ENCODE assay signal across 8 cellular contexts in the genomic region with DNA sequence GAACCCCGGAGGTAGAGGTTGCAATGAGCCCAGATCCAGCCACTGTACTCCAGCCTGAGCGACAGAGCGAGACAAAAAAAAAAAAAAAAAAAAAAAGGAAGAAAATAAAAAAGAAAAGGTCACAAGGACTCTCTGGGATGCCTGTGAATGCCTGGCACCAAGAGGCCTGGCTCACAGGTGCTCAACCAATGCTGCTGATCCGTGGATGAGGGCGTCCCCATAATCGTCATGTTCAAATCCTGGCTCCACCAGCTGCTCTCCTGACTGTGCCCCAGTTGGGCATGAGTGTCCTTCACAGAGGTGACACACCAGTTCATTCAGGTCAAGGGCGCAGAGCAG. TPM values are rescaled to one million over a fixed set of nuclear protein-coding genes. Genes with fewer than 3 reads are reported as not detected.
DNase-seq lines count a peak whose midpoint lies in the region; ATAC-seq, FAIRE-seq and TF ChIP-seq lines count a peak whose summit lies in the region.

No MANE protein-coding gene starts in this region.

- H3K9me3 ChIP-seq in A673 (ENCODE audit: low read depth, low read length, poor library complexity, severe bottlenecking) (no peaks in the 10 kb centered on the region), HCT116 (ENCODE audit: control insufficient read depth in 1 of 2, insufficient read depth in 1 of 2, low read depth in 1 of 2, low read length in 2 of 2) (no peaks in the 10 kb centered on the region), K562 (replicated peaks; ENCODE audit: control insufficient read depth, insufficient read depth, low read depth, low read length) (no peaks in the 10 kb centered on the region), muscle layer of colon (ENCODE audit: low read length) (no peaks in the 10 kb centered on the region)

- H3K79me2 ChIP-seq in HCT116 (ENCODE audit: insufficient read depth, low read length) (peaks cover 7% of the 10 kb centered on the region; the same call in 1 of the 2 replicates), K562 (ENCODE audit: control insufficient read depth, insufficient read depth, low read length) (peaks cover 18% of the 10 kb centered on the region)

- 48% methylated on average over 5 of the region's 7 CpGs for WGBS in K562 (ENCODE audit: insufficient coverage, low coverage, missing lambda C conversion rate)

- DNase-seq in A673 (ENCODE audit: low spot score): peak; percentile 35
- no peak for DNase-seq in HCT116 (ENCODE audit: low read depth, low spot score)
- DNase-seq in K562 (ENCODE audit: extremely low read depth in 1 of 4, low spot score in 3 of 4): no peak
- no peak for DNase-seq in NCI-H774 (lab: John Stamatoyannopoulos, UW)
- no peak for DNase-seq in globus pallidus (ENCODE audit: low spot score)
- no peak for DNase-seq in stimulated activated CD4-positive, alpha-beta T cell treated with anti-CD3 and anti-CD28 coated beads, Interleukin-4, amount 100 ng/mL, for 24 hours

- FAIRE-seq in K562 (lab: Jason Lieb, UNC): no peak

- TF ChIP-seq CTCF in A673 (conservative IDR thresholded peaks at IDR 0.05; ENCODE audit: low read depth, low read length) (no peak), HCT116 (IDR thresholded peaks at IDR 0.05 in 2 of 3, conservative IDR thresholded peaks at IDR 0.05 in 1 of 3; ENCODE audit: borderline replicate concordance in 1 of 3, insufficient read depth in 1 of 3, low read depth in 2 of 3, low read length in 2 of 3) (no peak), K562 (IDR thresholded peaks at IDR 0.05 in 2 of 3, conservative IDR thresholded peaks at IDR 0.05 in 1 of 3; ENCODE audit: insufficient read depth in 2 of 3, low read depth in 1 of 3, low read length in 3 of 3) (no peak)

- RAD21 ChIA-PET in HCT116 (lab: Charles Lee; ENCODE audit: low non-redundant PET in 1 of 2, low total read pairs in 2 of 2, uncharacterized antibody in 2 of 2, unreplicated experiment in 2 of 2): no interaction called here

- H3K36me3 ChIP-seq in A673 (ENCODE audit: insufficient read depth, low read length, poor library complexity, severe bottlenecking): no peaks in the 10 kb centered on the region
- no peaks in the 10 kb centered on the region for H3K36me3 ChIP-seq in HCT116 (ENCODE audit: control insufficient read depth in 1 of 2, insufficient read depth in 2 of 2, low read length in 2 of 2)
- H3K36me3 ChIP-seq in K562 (ENCODE audit: control insufficient read depth, insufficient read depth, low read length): peaks cover 8% of the 10 kb centered on the region; the same call in 1 of the 3 replicates
- peaks cover 8% of the 10 kb centered on the region for H3K36me3 ChIP-seq in muscle layer of colon (ENCODE audit: insufficient read depth, low read length)

- H3K9me1 ChIP-seq in K562 (ENCODE audit: control insufficient read depth, insufficient read depth, low read length): no peaks in the 10 kb centered on the region

- peak overlapping the region; percentile 58 for H2AFZ ChIP-seq in HCT116 (ENCODE audit: low read depth, low read length, poor library complexity, severe bottlenecking)
- peak overlapping the region; percentile 72 for H2AFZ ChIP-seq in K562 (ENCODE audit: low read depth, low read length)

- ATAC-seq in HCT116 (peak; percentile 27), K562 (no peak), GM18907 (IDR thresholded peaks at IDR 0.05; ENCODE audit: unreplicated experiment) (no peak)

- H3K27ac ChIP-seq in A673 (ENCODE audit: low read depth, low read length, poor library complexity, severe bottlenecking) (no peak overlapping the region), HCT116 (ENCODE audit: low read depth, low read length) (peak overlapping the region; percentile 81), K562 (ENCODE audit: extremely low read depth, low read depth, low read length) (peak overlapping the region; percentile 53; the same call in 1 of the 3 replicates), muscle layer of colon (ENCODE audit: low read depth, low read length) (peak overlapping the region; percentile 86)

- CTCF ChIA-PET in A673 (lab: Charles Lee) (interaction anchor here (0.5 kb wide), 1 partner anchor 1890 kb away, joined by 8 read pairs; no protein-coding TSS in a partner anchor), HCT116 (lab: Charles Lee) (interaction anchor here (1.1 kb wide), 1 partner anchor 14 kb away, joined by 3 read pairs; no protein-coding TSS in a partner anchor), K562 (lab: Yijun Ruan, JAX; ENCODE audit: low intra/inter-chr PET ratio) (no interaction called here)

- POLR2A ChIA-PET in A673 (lab: Charles Lee; ENCODE audit: low non-redundant PET) (no interaction called here), HCT116 (lab: Charles Lee) (no interaction called here), K562 (lab: Yijun Ruan, JAX) (interaction anchor here (0.6 to 1.2 kb wide), 3 partner anchors 13 to 496 kb away, joined by 3 to 4 read pairs (median 3); no protein-coding TSS in a partner anchor)

- H3K9ac ChIP-seq in HCT116 (ENCODE audit: low read length) (peak overlapping the region; percentile 73), K562 (ENCODE audit: insufficient read depth in 1 of 2, low read depth in 2 of 2, low read length in 2 of 2) (peak overlapping the region in 1 of 2 experiments; percentile 37; a peak in 1 of 4 replicates), muscle layer of colon (ENCODE audit: low read length) (no peak overlapping the region)

- peaks cover 17% of the 10 kb centered on the region for H3K4me1 ChIP-seq in A673 (ENCODE audit: insufficient read depth, low read length, poor library complexity, severe bottlenecking)
- peaks cover 44 to 58% of the 10 kb centered on the region in 2 experiments for H3K4me1 ChIP-seq in HCT116 (ENCODE audit: control insufficient read depth in 1 of 2, insufficient read depth in 2 of 2, low read length in 2 of 2)
- peaks cover 20 to 86% of the 10 kb centered on the region in 2 experiments for H3K4me1 ChIP-seq in K562 (replicated peaks in 1 of 2; ENCODE audit: control insufficient read depth in 2 of 2, insufficient read depth in 2 of 2, low read length in 2 of 2)
- H3K4me1 ChIP-seq in muscle layer of colon (ENCODE audit: insufficient read depth, low read length): peaks cover 49% of the 10 kb centered on the region

- BruUV-seq in A673 (replicated peaks; lab: Mats Ljungman, UMichigan) (no TSS peak), HCT116 (replicated peaks; lab: Mats Ljungman, UMichigan) (no TSS peak), K562 (replicated peaks; lab: Mats Ljungman, UMichigan) (no TSS peak)

- peak overlapping the region; percentile 60 for H3K4me3 ChIP-seq in A673 (ENCODE audit: low read depth, low read length, poor library complexity, severe bottlenecking)
- peak overlapping the region; percentile 74 to 84 for H3K4me3 ChIP-seq in HCT116 (replicated peaks in 1 of 2; ENCODE audit: low read depth in 1 of 2, low read length in 2 of 2)
- no peak overlapping the region for H3K4me3 ChIP-seq in K562
- no peak overlapping the region for H3K4me3 ChIP-seq in muscle layer of colon (ENCODE audit: low read depth in 1 of 2, low read length in 2 of 2)

- H4K20me1 ChIP-seq in HCT116 (ENCODE audit: insufficient read depth) (peaks cover 7% of the 10 kb centered on the region; the same call in 1 of the 2 replicates), K562 (replicated peaks; ENCODE audit: control insufficient read depth, insufficient read depth, low read length) (no peaks in the 10 kb centered on the region; the same call in 1 of the 2 replicates)

- intact Hi-C loops in A673 (cut with micrococcal nuclease; ENCODE audit: unreplicated experiment): no loop called here
- intact Hi-C loops in HCT116 (cut with micrococcal nuclease): loop anchor here (1.0 kb wide), 1 partner anchor 53 kb away; no protein-coding TSS in a partner anchor
- intact Hi-C loops in K562 (cut with micrococcal nuclease): no loop called here

- TF ChIP-seq POLR2A in HCT116 (IDR thresholded peaks at IDR 0.05; ENCODE audit: borderline replicate concordance, extremely low read depth, insufficient read depth, insufficient read length) (no peak), K562 (conservative IDR thresholded peaks at IDR 0.05) (no peak)

- in situ Hi-C loops in K562 (cut with MboI): no loop called here

- TF ChIP-seq EP300 in K562 (IDR thresholded peaks at IDR 0.05; ENCODE audit: low read length): no peak

- H3K4me2 ChIP-seq in HCT116 (ENCODE audit: low read length): peak overlapping the region; percentile 96
- peak overlapping the region; percentile 81; the same call in 1 of the 2 replicates for H3K4me2 ChIP-seq in K562 (ENCODE audit: insufficient read depth, low read length)

- H3K27me3 ChIP-seq in A673 (replicated peaks; ENCODE audit: insufficient read depth, low read depth, low read length, poor library complexity) (no peaks in the 10 kb centered on the region), HCT116 (ENCODE audit: insufficient read depth, low read length) (no peaks in the 10 kb centered on the region), K562 (ENCODE audit: control insufficient read depth in 2 of 2, insufficient read depth in 2 of 2, low read length in 2 of 2) (no peaks in the 10 kb centered on the region), muscle layer of colon (ENCODE audit: control insufficient read depth in 1 of 2, insufficient read depth in 2 of 2, low read length in 2 of 2) (no peaks in the 10 kb centered on the region)

- no peaks in the 10 kb centered on the region for H3K9me2 ChIP-seq in HCT116 (ENCODE audit: insufficient read depth)

- no peak for TF ChIP-seq RAD21 in HCT116 (IDR thresholded peaks at IDR 0.05; ENCODE audit: low read depth)
- no peak for TF ChIP-seq RAD21 in K562 (CRISPR knock-in tag; conservative IDR thresholded peaks at IDR 0.05 in 1 of 2, IDR thresholded peaks at IDR 0.05 in 1 of 2)

RNA-seq across cellular contexts. Expression of a gene that starts 0.6 kb away (rescaled TPM):
- total RNA-seq in A673 (2021) (22.7 TPM in 2 replicates), HCT116 (2021; ENCODE audit: unreplicated experiment) (29.4 TPM), K562 (2014; rRNA removed) (7.0 and 9.5 TPM in 2 replicates), K562 (2014; rRNA removed; fragmentation: Illumina TruSeq; extraction: Trizol) (1.3 and 1.5 TPM in 2 replicates), K562 (2015; rRNA removed; fragmentation: Illumina TruSeq; extraction: Trizol) (4.8 and 5.4 TPM in 2 replicates), K562 (2021) (19.7 and 21.4 TPM in 2 replicates)
- polyA plus RNA-seq in HCT116 (2012): 21.6 and 22.7 TPM in 2 replicates
- total RNA-seq in K562 (2011; cell fraction: chromatin; rRNA removed; ENCODE audit: low replicate concordance): 22.3 and 60.1 TPM in 2 replicates
- 28.4 and 30.7 TPM in 2 replicates for total RNA-seq in K562 (2011; cell fraction: nucleolus; rRNA removed)
- total RNA-seq in K562 (2011; cell fraction: nucleoplasm; rRNA removed): 27.4 and 41.5 TPM in 2 replicates
- polyA plus RNA-seq in K562 (2011; rRNA removed) (3.2 and 5.1 TPM in 2 replicates), K562 (2014; fragmentation: Illumina TruSeq; extraction: Trizol) (2.4 and 6.6 TPM in 2 replicates), K562 (2014; fragmentation: Nextera tagmentation; extraction: Ambion mirVana) (under 1 TPM; 0.56 to 0.94 TPM), K562 (2014; rRNA removed) (14.3 and 17.2 TPM in 2 replicates)
- polyA plus RNA-seq in K562 (2011; cell fraction: cytosol; rRNA removed): 4.3 and 19.2 TPM in 2 replicates
- 22.5 and 43.5 TPM in 2 replicates for polyA plus RNA-seq in K562 (2011; cell fraction: nucleus; rRNA removed)
- polyA plus RNA-seq in K562 (2012): 8.3 and 13.9 TPM in 2 replicates
- polyA minus RNA-seq in K562 (2011; rRNA and poly(A)+ RNA removed): 0.66 and 3.1 TPM in 2 replicates
- polyA minus RNA-seq in K562 (2011; cell fraction: cytosol; rRNA and poly(A)+ RNA removed): 6.4 and 6.5 TPM in 2 replicates
- polyA minus RNA-seq in K562 (2011; cell fraction: nucleus; rRNA and poly(A)+ RNA removed): 9.4 and 9.8 TPM in 2 replicates

RNA-seq across cellular contexts. Expression of a gene that starts 9.7 kb away (rescaled TPM):
- total RNA-seq in A673 (2021) (0.68 TPM in 1 of 2 replicates, not detected in the other), HCT116 (2021; ENCODE audit: unreplicated experiment) (0.96 TPM), K562 (2014; rRNA removed) (0.53 and 0.95 TPM in 2 replicates), K562 (2014; rRNA removed; fragmentation: Illumina TruSeq; extraction: Trizol) (0.25 TPM in 1 of 2 replicates, not detected in the other), K562 (2015; rRNA removed; fragmentation: Illumina TruSeq; extraction: Trizol) (not detected in 2 replicates), K562 (2021) (0.49 and 0.60 TPM in 2 replicates)
- polyA plus RNA-seq in HCT116 (2012): 0.70 and 0.73 TPM in 2 replicates
- total RNA-seq in K562 (2011; cell fraction: chromatin; rRNA removed; ENCODE audit: low replicate concordance): 1.7 TPM in 1 of 2 replicates, not detected in the other
- total RNA-seq in K562 (2011; cell fraction: nucleolus; rRNA removed): 1.3 and 1.6 TPM in 2 replicates
- total RNA-seq in K562 (2011; cell fraction: nucleoplasm; rRNA removed): 0.95 and 1.1 TPM in 2 replicates
- polyA plus RNA-seq in K562 (2011; rRNA removed) (0.37 and 0.40 TPM in 2 replicates), K562 (2014; fragmentation: Illumina TruSeq; extraction: Trizol) (not detected in 2 replicates), K562 (2014; fragmentation: Nextera tagmentation; extraction: Ambion mirVana) (under 1 TPM in 1 of 2 experiments, not detected in 1; 0.17 TPM), K562 (2014; rRNA removed) (0.54 and 1.2 TPM in 2 replicates)
- polyA plus RNA-seq in K562 (2011; cell fraction: cytosol; rRNA removed): 0.10 and 2.2 TPM in 2 replicates
- polyA plus RNA-seq in K562 (2011; cell fraction: nucleus; rRNA removed): 0.86 and 3.9 TPM in 2 replicates
- polyA plus RNA-seq in K562 (2012): 0.29 and 0.35 TPM in 2 replicates
- polyA minus RNA-seq in K562 (2011; rRNA and poly(A)+ RNA removed): not detected in 2 replicates
- polyA minus RNA-seq in K562 (2011; cell fraction: cytosol; rRNA and poly(A)+ RNA removed): not detected in 2 replicates
- 0.67 TPM in 1 of 2 replicates, not detected in the other for polyA minus RNA-seq in K562 (2011; cell fraction: nucleus; rRNA and poly(A)+ RNA removed)

RNA-seq across cellular contexts. Expression of a gene that starts 37.7 kb away (rescaled TPM):
- total RNA-seq in A673 (2021) (348 and 358 TPM in 2 replicates), HCT116 (2021; ENCODE audit: unreplicated experiment) (335 TPM), K562 (2014; rRNA removed) (283 and 302 TPM in 2 replicates), K562 (2014; rRNA removed; fragmentation: Illumina TruSeq; extraction: Trizol) (131 and 132 TPM in 2 replicates), K562 (2015; rRNA removed; fragmentation: Illumina TruSeq; extraction: Trizol) (172 and 181 TPM in 2 replicates), K562 (2021) (233 and 254 TPM in 2 replicates)
- polyA plus RNA-seq in HCT116 (2012): 335 and 364 TPM in 2 replicates
- 290 and 407 TPM in 2 replicates for total RNA-seq in K562 (2011; cell fraction: chromatin; rRNA removed; ENCODE audit: low replicate concordance)
- 162 and 182 TPM in 2 replicates for total RNA-seq in K562 (2011; cell fraction: nucleolus; rRNA removed)
- total RNA-seq in K562 (2011; cell fraction: nucleoplasm; rRNA removed): 269 and 319 TPM in 2 replicates
- polyA plus RNA-seq in K562 (2011; rRNA removed) (239 and 279 TPM in 2 replicates), K562 (2014; fragmentation: Illumina TruSeq; extraction: Trizol) (375 and 450 TPM in 2 replicates), K562 (2014; fragmentation: Nextera tagmentation; extraction: Ambion mirVana) (100 to 1,000 TPM in 1 of 2 experiments, 10 to 100 TPM in 1; 83.3 to 101 TPM), K562 (2014; rRNA removed) (245 and 263 TPM in 2 replicates)
- 452 and 650 TPM in 2 replicates for polyA plus RNA-seq in K562 (2011; cell fraction: cytosol; rRNA removed)
- 519 and 665 TPM in 2 replicates for polyA plus RNA-seq in K562 (2011; cell fraction: nucleus; rRNA removed)
- 205 and 340 TPM in 2 replicates for polyA plus RNA-seq in K562 (2012)
- 228 and 290 TPM in 2 replicates for polyA minus RNA-seq in K562 (2011; rRNA and poly(A)+ RNA removed)
- polyA minus RNA-seq in K562 (2011; cell fraction: cytosol; rRNA and poly(A)+ RNA removed): 181 and 192 TPM in 2 replicates
- polyA minus RNA-seq in K562 (2011; cell fraction: nucleus; rRNA and poly(A)+ RNA removed): 106 and 173 TPM in 2 replicates

RNA-seq across cellular contexts. Expression of a gene that starts 38.0 kb away (rescaled TPM):
- 77.7 and 84.0 TPM in 2 replicates for total RNA-seq in A673 (2021)
- 30.2 TPM for total RNA-seq in HCT116 (2021; ENCODE audit: unreplicated experiment)
- 17.0 and 17.4 TPM in 2 replicates for polyA plus RNA-seq in HCT116 (2012)
- total RNA-seq in K562 (2011; cell fraction: chromatin; rRNA removed; ENCODE audit: low replicate concordance): 10.9 and 42.9 TPM in 2 replicates
- 47.1 and 51.4 TPM in 2 replicates for total RNA-seq in K562 (2011; cell fraction: nucleolus; rRNA removed)
- total RNA-seq in K562 (2011; cell fraction: nucleoplasm; rRNA removed): 27.9 and 28.5 TPM in 2 replicates
- total RNA-seq in K562 (2014; rRNA removed): 30.9 and 37.1 TPM in 2 replicates
- 7.3 and 8.5 TPM in 2 replicates for total RNA-seq in K562 (2014; rRNA removed; fragmentation: Illumina TruSeq; extraction: Trizol)
- total RNA-seq in K562 (2015; rRNA removed; fragmentation: Illumina TruSeq; extraction: Trizol): 18.0 and 20.8 TPM in 2 replicates
- total RNA-seq in K562 (2021): 29.9 and 30.3 TPM in 2 replicates
- polyA plus RNA-seq in K562 (2011; rRNA removed): 14.0 and 17.4 TPM in 2 replicates
- 21.8 and 63.3 TPM in 2 replicates for polyA plus RNA-seq in K562 (2011; cell fraction: cytosol; rRNA removed)
- polyA plus RNA-seq in K562 (2011; cell fraction: nucleus; rRNA removed): 18.2 and 35.0 TPM in 2 replicates
- polyA plus RNA-seq in K562 (2012): 22.9 and 35.2 TPM in 2 replicates
- 10.2 and 20.1 TPM in 2 replicates for polyA plus RNA-seq in K562 (2014; fragmentation: Illumina TruSeq; extraction: Trizol)
- polyA plus RNA-seq in K562 (2014; fragmentation: Nextera tagmentation; extraction: Ambion mirVana): 1 to 10 TPM in 1 of 2 experiments, under 1 TPM in 1; 0.32 to 1.2 TPM
- polyA plus RNA-seq in K562 (2014; rRNA removed): 35.6 and 39.3 TPM in 2 replicates
- polyA minus RNA-seq in K562 (2011; rRNA and poly(A)+ RNA removed): 2.8 and 5.3 TPM in 2 replicates
- 9.1 and 13.8 TPM in 2 replicates for polyA minus RNA-seq in K562 (2011; cell fraction: cytosol; rRNA and poly(A)+ RNA removed)
- polyA minus RNA-seq in K562 (2011; cell fraction: nucleus; rRNA and poly(A)+ RNA removed): 10.9 and 11.4 TPM in 2 replicates

Comparison
In these comparisons a context has a peak if more than half of its experiments do, and no peak if none do; other contexts are left out.
1. H3K4me3 ChIP-seq: peak in A673 (single experiment) and HCT116 (2 of 2); none in K562 (single experiment) and muscle layer of colon (0 of 2).